ENCODE assay signal across 15 cellular contexts in genomic region chr11:122375687-122376399, GRCh38.
DNase-seq lines count a peak whose midpoint lies in the region; ATAC-seq and TF ChIP-seq lines count a peak whose summit lies in the region.
"Had no signal": no experiment of that assay in that cellular context is flagged by ENCODE, and none has a peak within 500 bp of the region (broad histone marks: within the 10 kb centered on the region; RNA-seq: fewer than 3 reads in every experiment).

No MANE protein-coding gene starts in this region.

- no peaks in the 10 kb centered on the region for H3K4me1 Mint-ChIP-seq in activated CD4-positive, alpha-beta T cell treated with anti-CD3 and anti-CD28 coated beads for 36 hours
- H3K4me1 Mint-ChIP-seq in activated CD4-positive, alpha-beta T cell treated with anti-CD3 and anti-CD28 coated beads, Interleukin-2, amount 10 ng/mL, durations not matched to agents 7 days and 5 days, result no peaks in the 10 kb centered on the region
- H3K4me1 Mint-ChIP-seq: activated naive CD4-positive, alpha-beta T cell treated with anti-CD3 and anti-CD28 coated beads, Interleukin-2, amount 50 U/mL, for 24 hours had no signal

- H3K4me3 ChIP-seq in retinal pigment epithelial cell (ENCODE audit: low read length), result no peak overlapping the region
- H3K4me3 ChIP-seq in OCI-LY7 (ENCODE audit: low read depth, low read length, poor library complexity, severe bottlenecking), result no peak overlapping the region
- H3K4me3 ChIP-seq in mesendoderm (ENCODE audit: low read length), result no peak overlapping the region
- H3K4me3 ChIP-seq: dorsolateral prefrontal cortex, SK-N-MC had no signal

- H3K9ac ChIP-seq in mesendoderm (ENCODE audit: low read length), result no peak overlapping the region

- no TSS peak for BruUV-seq in OCI-LY7 (replicated peaks; lab: Mats Ljungman, UMichigan)

- TF ChIP-seq CTCF in retinal pigment epithelial cell (conservative IDR thresholded peaks at IDR 0.05; ENCODE audit: low read depth, low read length) (no peak), OCI-LY7 (conservative IDR thresholded peaks at IDR 0.05; ENCODE audit: low read length) (no peak)

- H3K27me3 ChIP-seq in mesendoderm (ENCODE audit: insufficient read depth, low read length, poor library complexity), result no peaks in the 10 kb centered on the region
- H3K27me3 ChIP-seq: dorsolateral prefrontal cortex had no signal

- H2BK15ac ChIP-seq in mesendoderm (replicated peaks; ENCODE audit: low read depth), result no peak overlapping the region

- POLR2A ChIA-PET in activated CD4-positive, alpha-beta T cell treated with anti-CD3 and anti-CD28 coated beads for 36 hours (lab: Charles Lee), result no interaction called here
- POLR2A ChIA-PET in activated CD4-positive, alpha-beta T cell treated with anti-CD3 and anti-CD28 coated beads, Interleukin-2, amount 10 ng/mL, durations not matched to agents 7 days and 5 days (lab: Charles Lee), result no interaction called here
- POLR2A ChIA-PET in OCI-LY7 (lab: Charles Lee), result interaction anchor here (0.6 kb wide), 1 partner anchor 93 kb away, joined by 4 read pairs; no protein-coding TSS in a partner anchor

- 0 out of 2 replicates have a peak, but pooled peaks cover 3% of the 10 kb centered on the region for H3K9me2 ChIP-seq in OCI-LY7 (ENCODE audit: insufficient read depth, low read length)

- H3K79me1 ChIP-seq in mesendoderm (ENCODE audit: low read length), result no peaks in the 10 kb centered on the region

- no peak overlapping the region for H3K4ac ChIP-seq in mesendoderm (ENCODE audit: low read depth, low read length)

- no peak overlapping the region for H4K8ac ChIP-seq in mesendoderm (ENCODE audit: low read depth, low read length)

- H3K4me1 ChIP-seq in OCI-LY7 (ENCODE audit: insufficient read depth, low read length, poor library complexity, severe bottlenecking) (no peaks in the 10 kb centered on the region), mesendoderm (ENCODE audit: control insufficient read depth, low read depth, low read length) (no peaks in the 10 kb centered on the region)

- no peaks in the 10 kb centered on the region for H3K36me3 Mint-ChIP-seq in activated CD4-positive, alpha-beta T cell treated with anti-CD3 and anti-CD28 coated beads for 36 hours (ENCODE audit: low read depth)
- no peaks in the 10 kb centered on the region for H3K36me3 Mint-ChIP-seq in activated CD4-positive, alpha-beta T cell treated with anti-CD3 and anti-CD28 coated beads, Interleukin-2, amount 10 ng/mL, durations not matched to agents 7 days and 5 days (ENCODE audit: low read depth)
- H3K36me3 Mint-ChIP-seq: activated naive CD4-positive, alpha-beta T cell treated with anti-CD3 and anti-CD28 coated beads, Interleukin-2, amount 50 U/mL, for 24 hours had no signal

- no peak overlapping the region for H2BK120ac ChIP-seq in mesendoderm (ENCODE audit: low read depth, low read length)

- intact Hi-C loops in activated CD4-positive, alpha-beta T cell treated with anti-CD3 and anti-CD28 coated beads for 36 hours (cut with DNase I, micrococcal nuclease), result no loop called here
- intact Hi-C loops in OCI-LY7 (cut with micrococcal nuclease; ENCODE audit: unreplicated experiment), result no loop called here

- H3K27ac ChIP-seq in OCI-LY7 (ENCODE audit: low read depth, low read length, poor library complexity, severe bottlenecking), result no peak overlapping the region
- H3K27ac ChIP-seq in mesendoderm (ENCODE audit: low read depth, low read length), result no peak overlapping the region
- H3K27ac ChIP-seq: dorsolateral prefrontal cortex, SK-N-MC had no signal

- H2AFZ ChIP-seq in OCI-LY7 (ENCODE audit: low read length), result no peak overlapping the region

- H3K79me2 ChIP-seq in OCI-LY7 (ENCODE audit: insufficient read depth, low read depth, low read length) (no peaks in the 10 kb centered on the region), mesendoderm (ENCODE audit: control insufficient read depth, insufficient read depth, low read length) (no peaks in the 10 kb centered on the region)

- no peak overlapping the region for H3K27ac Mint-ChIP-seq in activated CD4-positive, alpha-beta T cell treated with anti-CD3 and anti-CD28 coated beads for 36 hours
- no peak overlapping the region for H3K27ac Mint-ChIP-seq in activated CD4-positive, alpha-beta T cell treated with anti-CD3 and anti-CD28 coated beads, Interleukin-2, amount 10 ng/mL, durations not matched to agents 7 days and 5 days
- H3K27ac Mint-ChIP-seq: activated naive CD4-positive, alpha-beta T cell treated with anti-CD3 and anti-CD28 coated beads, Interleukin-2, amount 50 U/mL, for 24 hours; stimulated activated naive CD8-positive, alpha-beta T cell treated with anti-CD3 and anti-CD28 coated beads, Interleukin-15, Interleukin-2, amounts not matched to agents 100 ng/mL and 50 ng/mL, for 24 hours had no signal

- peak; percentile 81 for ATAC-seq in activated CD4-positive, alpha-beta T cell treated with anti-CD3 and anti-CD28 coated beads for 36 hours
- peak; percentile 72 for ATAC-seq in HG03442 (IDR thresholded peaks at IDR 0.05; ENCODE audit: unreplicated experiment)
- no peak for ATAC-seq in HG02588 (IDR thresholded peaks at IDR 0.05; ENCODE audit: unreplicated experiment)

- peak; percentile 26 for DNase-seq in activated CD4-positive, alpha-beta T cell treated with anti-CD3 and anti-CD28 coated beads for 36 hours
- DNase-seq in activated CD4-positive, alpha-beta T cell treated with anti-CD3 and anti-CD28 coated beads, Interleukin-2, amount 10 ng/mL, durations not matched to agents 7 days and 5 days, result no peak
- peak; percentile 22 for DNase-seq in T1000 (lab: John Stamatoyannopoulos, UW)
- DNase-seq in retinal pigment epithelial cell (ENCODE audit: low read depth), result peak; percentile 4
- DNase-seq in OCI-LY7 (ENCODE audit: low spot score), result no peak
- DNase-seq in mesendoderm, result no peak
- DNase-seq: DMS153, dorsolateral prefrontal cortex, MM.1S, NCI-H510A treated with DMSO at 0.1 percent for 48 hours had no signal

- no peak overlapping the region for H2BK5ac ChIP-seq in mesendoderm (ENCODE audit: low read length)

- CTCF ChIA-PET in activated CD4-positive, alpha-beta T cell treated with anti-CD3 and anti-CD28 coated beads for 36 hours (lab: Charles Lee), result no interaction called here
- CTCF ChIA-PET in activated CD4-positive, alpha-beta T cell treated with anti-CD3 and anti-CD28 coated beads, Interleukin-2, amount 10 ng/mL, durations not matched to agents 7 days and 5 days (lab: Charles Lee), result no interaction called here
- CTCF ChIA-PET in OCI-LY7 (lab: Charles Lee; ENCODE audit: unreplicated experiment), result no interaction called here

- H4K5ac ChIP-seq in mesendoderm (ENCODE audit: low read length), result no peak overlapping the region

- no peak overlapping the region for H3K4me2 ChIP-seq in OCI-LY7 (ENCODE audit: low read length)
- H3K4me2 ChIP-seq in mesendoderm (ENCODE audit: low read length), result no peak overlapping the region

- no CpG with 5 or more reads among the region's 4 CpGs for WGBS in mesendoderm (ENCODE audit: extremely low coverage, insufficient coverage, low lambda C conversion rate)

- no peaks in the 10 kb centered on the region for H3K9me3 ChIP-seq in OCI-LY7 (ENCODE audit: low read length)

- no peak overlapping the region for H2AK5ac ChIP-seq in mesendoderm (ENCODE audit: low read length)

- H3K56ac ChIP-seq in mesendoderm (ENCODE audit: low read length), result no peak overlapping the region

- H3K4me3 Mint-ChIP-seq in activated CD4-positive, alpha-beta T cell treated with anti-CD3 and anti-CD28 coated beads for 36 hours, result no peak overlapping the region
- H3K4me3 Mint-ChIP-seq in activated CD4-positive, alpha-beta T cell treated with anti-CD3 and anti-CD28 coated beads, Interleukin-2, amount 10 ng/mL, durations not matched to agents 7 days and 5 days, result no peak overlapping the region
- H3K4me3 Mint-ChIP-seq: activated naive CD4-positive, alpha-beta T cell treated with anti-CD3 and anti-CD28 coated beads, Interleukin-2, amount 50 U/mL, for 24 hours; stimulated activated naive CD8-positive, alpha-beta T cell treated with anti-CD3 and anti-CD28 coated beads, Interleukin-15, Interleukin-2, amounts not matched to agents 100 ng/mL and 50 ng/mL, for 24 hours had no signal

- peaks cover 9% of the 10 kb centered on the region for H3K9me3 Mint-ChIP-seq in activated CD4-positive, alpha-beta T cell treated with anti-CD3 and anti-CD28 coated beads for 36 hours (ENCODE audit: low read depth)
- peaks cover 8% of the 10 kb centered on the region for H3K9me3 Mint-ChIP-seq in activated CD4-positive, alpha-beta T cell treated with anti-CD3 and anti-CD28 coated beads, Interleukin-2, amount 10 ng/mL, durations not matched to agents 7 days and 5 days

- no peak overlapping the region for H3K23ac ChIP-seq in mesendoderm (ENCODE audit: low read length)

- H3K27me3 Mint-ChIP-seq in activated CD4-positive, alpha-beta T cell treated with anti-CD3 and anti-CD28 coated beads for 36 hours, result peaks cover 13% of the 10 kb centered on the region
- no peaks in the 10 kb centered on the region for H3K27me3 Mint-ChIP-seq in activated CD4-positive, alpha-beta T cell treated with anti-CD3 and anti-CD28 coated beads, Interleukin-2, amount 10 ng/mL, durations not matched to agents 7 days and 5 days
- H3K27me3 Mint-ChIP-seq: stimulated activated naive CD8-positive, alpha-beta T cell treated with anti-CD3 and anti-CD28 coated beads, Interleukin-15, Interleukin-2, amounts not matched to agents 100 ng/mL and 50 ng/mL, for 24 hours had no signal

- H3K36me3 ChIP-seq in OCI-LY7 (ENCODE audit: insufficient read depth, low read length) (no peaks in the 10 kb centered on the region), mesendoderm (ENCODE audit: control insufficient read depth, insufficient read depth, low read length) (no peaks in the 10 kb centered on the region)

- H4K20me1 ChIP-seq in OCI-LY7 (ENCODE audit: insufficient read depth, low read length), result no peaks in the 10 kb centered on the region

- H3K18ac ChIP-seq in mesendoderm (ENCODE audit: low read length), result no peak overlapping the region

Comparison
In these comparisons a context has a peak if more than half of its experiments do, and no peak if none do; other contexts are left out.
1. DNase-seq: peak in activated CD4-positive, alpha-beta T cell treated with anti-CD3 and anti-CD28 coated beads for 36 hours (single experiment), T1000 (single experiment) and retinal pigment epithelial cell (single experiment); none in activated CD4-positive, alpha-beta T cell treated with anti-CD3 and anti-CD28 coated beads, Interleukin-2, amount 10 ng/mL, durations not matched to agents 7 days and 5 days (single experiment), OCI-LY7 (single experiment) and mesendoderm (single experiment).